Comparison of ENCODE assay signal across 19 cellular contexts in the genomic region with DNA sequence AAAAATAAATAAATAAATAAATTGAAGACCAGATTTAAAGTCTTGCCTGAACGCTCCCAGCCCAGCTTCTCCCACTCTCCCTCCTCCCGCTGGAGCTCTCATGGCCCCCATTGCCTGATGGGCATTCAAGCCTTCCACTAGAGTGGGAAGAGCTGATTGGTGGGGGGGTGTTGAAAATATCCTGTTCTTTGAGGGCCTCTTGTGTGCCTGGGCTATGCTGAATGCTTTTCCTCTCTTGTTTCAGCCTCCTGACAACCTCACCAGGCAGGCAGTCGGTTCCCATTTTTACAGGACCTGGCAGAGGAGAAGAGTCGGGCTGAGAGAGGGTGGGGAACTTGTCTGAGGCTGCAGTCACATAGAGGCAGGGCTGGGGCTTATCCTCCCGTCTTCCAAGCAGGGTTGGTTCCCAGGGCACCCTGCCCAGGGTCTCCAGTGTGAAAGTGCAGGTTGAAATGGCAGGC. TPM values are rescaled to one million over a fixed set of nuclear protein-coding genes. Genes with fewer than 3 reads are reported as not detected.
DNase-seq lines count a peak whose midpoint lies in the region; ATAC-seq, FAIRE-seq and TF ChIP-seq lines count a peak whose summit lies in the region.
"Had no signal": no experiment of that assay in that cellular context is flagged by ENCODE, and none has a peak within 500 bp of the region (broad histone marks: within the 10 kb centered on the region; RNA-seq: fewer than 3 reads in every experiment).

No MANE protein-coding gene starts in this region.

- H4K8ac ChIP-seq in mesenchymal stem cell (ENCODE audit: low read length): peak overlapping the region; percentile 66

- no peaks in the 10 kb centered on the region for H3K79me2 ChIP-seq in astrocyte (ENCODE audit: insufficient read depth, low read length)

- no peaks in the 10 kb centered on the region for H4K20me1 ChIP-seq in astrocyte (ENCODE audit: insufficient read depth, low read length)

- H3K9me3 ChIP-seq in astrocyte (ENCODE audit: insufficient read depth, low read depth, low read length) (no peaks in the 10 kb centered on the region), mesenchymal stem cell (ENCODE audit: control insufficient read depth, low read length) (no peaks in the 10 kb centered on the region), uterus (no peaks in the 10 kb centered on the region)
- no peaks in the 10 kb centered on the region for H3K9me3 ChIP-seq in CD8-positive, alpha-beta memory T cell (ENCODE audit: low read length)
- H3K9me3 ChIP-seq: heart right ventricle, tibial artery had no signal

- H3K4me1 ChIP-seq in astrocyte (ENCODE audit: insufficient read depth, low read length) (peaks cover 5% of the 10 kb centered on the region), mesenchymal stem cell (ENCODE audit: control insufficient read depth, insufficient read depth, low read depth, low read length) (peaks cover 4% of the 10 kb centered on the region), uterus (peaks cover 0 to 10% of the 10 kb centered on the region in 2 donors)
- peaks cover 27% of the 10 kb centered on the region for H3K4me1 ChIP-seq in CD8-positive, alpha-beta memory T cell (ENCODE audit: insufficient read depth, low read length)
- H3K4me1 ChIP-seq: tibial artery had no signal

- H3K4me1 Mint-ChIP-seq in astrocyte (ENCODE audit: low read depth, unreplicated experiment): peaks cover 17% of the 10 kb centered on the region
- H3K4me1 Mint-ChIP-seq in activated naive CD4-positive, alpha-beta T cell treated with anti-CD3 and anti-CD28 coated beads, Interleukin-2, amount 10 ng/mL, durations not matched to agents 7 days and 5 days: peaks cover 32% of the 10 kb centered on the region
- peaks cover 36 to 45% (median 38%) of the 10 kb centered on the region in 3 donors for H3K4me1 Mint-ChIP-seq in CD8-positive, alpha-beta memory T cell

- no peaks in the 10 kb centered on the region for H3K79me1 ChIP-seq in mesenchymal stem cell (replicated peaks; ENCODE audit: low read length, poor library complexity, severe bottlenecking)

- no peak overlapping the region for H2BK120ac ChIP-seq in mesenchymal stem cell (ENCODE audit: low read depth, low read length)

- H3K36me3 Mint-ChIP-seq in astrocyte (ENCODE audit: low read depth, unreplicated experiment): no peaks in the 10 kb centered on the region
- no peaks in the 10 kb centered on the region for H3K36me3 Mint-ChIP-seq in activated naive CD4-positive, alpha-beta T cell treated with anti-CD3 and anti-CD28 coated beads, Interleukin-2, amount 10 ng/mL, durations not matched to agents 7 days and 5 days
- peaks cover 0 to 6% (median 0%) of the 10 kb centered on the region in 3 donors for H3K36me3 Mint-ChIP-seq in CD8-positive, alpha-beta memory T cell

- DNase-seq in Right ventricle myocardium inferior (ENCODE audit: missing footprints) (no peak), left ventricle myocardium superior (no peak), astrocyte (ENCODE audit: low read depth) (no peak), mesenchymal stem cell (no peak), uterus (peak; percentile 43 to 57)
- no peak for DNase-seq in activated naive CD4-positive, alpha-beta T cell treated with anti-CD3 and anti-CD28 coated beads, Interleukin-2, amount 10 ng/mL, durations not matched to agents 7 days and 5 days
- DNase-seq in CD8-positive, alpha-beta memory T cell: no peak
- DNase-seq: activated CD4-positive, alpha-beta T cell treated with anti-CD3 and anti-CD28 coated beads for 48 hours; DMS 273 treated with DMSO at 0.1 percent for 48 hours; heart right ventricle; HFFc6; left colon; NCI-H446; occipital lobe; PC-3; T-helper 17 cell; tibial artery had no signal

- H3K9ac ChIP-seq in astrocyte (ENCODE audit: low read length): no peak overlapping the region
- H3K9ac ChIP-seq in mesenchymal stem cell (ENCODE audit: low read length): no peak overlapping the region

- H3K27me3 Mint-ChIP-seq in astrocyte (ENCODE audit: low read depth, unreplicated experiment): peaks cover 1% of the 10 kb centered on the region
- peaks cover 12% of the 10 kb centered on the region for H3K27me3 Mint-ChIP-seq in activated naive CD4-positive, alpha-beta T cell treated with anti-CD3 and anti-CD28 coated beads, Interleukin-2, amount 10 ng/mL, durations not matched to agents 7 days and 5 days
- H3K27me3 Mint-ChIP-seq in CD8-positive, alpha-beta memory T cell: peaks cover 0 to 2% of the 10 kb centered on the region in 2 donors
- H3K27me3 Mint-ChIP-seq: T-helper 17 cell had no signal

- intact Hi-C loops in Right ventricle myocardium inferior (cut with DNase I): no loop called here
- intact Hi-C loops in left ventricle myocardium superior (cut with micrococcal nuclease): no loop called here
- intact Hi-C loops in uterus (cut with DNase I; ENCODE audit: low total_unique reads): no loop called here

- H3K27ac ChIP-seq in astrocyte (ENCODE audit: low read depth, low read length) (no peak overlapping the region), mesenchymal stem cell (ENCODE audit: low read length, poor library complexity, severe bottlenecking) (no peak overlapping the region), uterus (peak overlapping the region; percentile 66 to 71)
- H3K27ac ChIP-seq in CD8-positive, alpha-beta memory T cell (ENCODE audit: low read depth, low read length): no peak overlapping the region
- H3K27ac ChIP-seq: tibial artery had no signal

- no peak for FAIRE-seq in astrocyte (lab: Jason Lieb, UNC)
- FAIRE-seq: bronchial epithelial cell had no signal

- TF ChIP-seq CTCF in astrocyte (IDR thresholded peaks at IDR 0.05; ENCODE audit: insufficient read depth, low read depth, low read length) (no peak), uterus (IDR thresholded peaks at IDR 0.05) (no peak)

- H3K4ac ChIP-seq in mesenchymal stem cell (ENCODE audit: low read depth in 1 of 2, low read length in 2 of 2): peak overlapping the region in 1 of 2 experiments; percentile 84

- peaks cover 3% of the 10 kb centered on the region for H3K9me3 Mint-ChIP-seq in astrocyte (ENCODE audit: unreplicated experiment)
- peaks cover 5% of the 10 kb centered on the region for H3K9me3 Mint-ChIP-seq in activated naive CD4-positive, alpha-beta T cell treated with anti-CD3 and anti-CD28 coated beads, Interleukin-2, amount 10 ng/mL, durations not matched to agents 7 days and 5 days
- H3K9me3 Mint-ChIP-seq in CD8-positive, alpha-beta memory T cell: no peaks in the 10 kb centered on the region
- H3K9me3 Mint-ChIP-seq: HFFc6 had no signal

- H3K4me3 ChIP-seq in astrocyte (ENCODE audit: insufficient read depth, low read depth, low read length) (no peak overlapping the region), mesenchymal stem cell (ENCODE audit: insufficient read depth in 1 of 2, low read depth in 1 of 2, low read length in 2 of 2) (no peak overlapping the region), uterus (no peak overlapping the region)
- no peak overlapping the region for H3K4me3 ChIP-seq in CD8-positive, alpha-beta memory T cell (ENCODE audit: low read length)
- H3K4me3 ChIP-seq: heart right ventricle, tibial artery had no signal

- TF ChIP-seq POLR2A in uterus (IDR thresholded peaks at IDR 0.05): no peak

- peak overlapping the region; percentile 17 to 81 for H2BK12ac ChIP-seq in mesenchymal stem cell (ENCODE audit: low read length in 2 of 2)

- ATAC-seq in Right ventricle myocardium inferior: peak; percentile 29
- no peak for ATAC-seq in left ventricle myocardium superior
- ATAC-seq in GM21723 (IDR thresholded peaks at IDR 0.05; ENCODE audit: unreplicated experiment): no peak
- ATAC-seq: left colon, PC-3, T-helper 17 cell had no signal

- H2AK5ac ChIP-seq in mesenchymal stem cell (ENCODE audit: low read length, severe bottlenecking): no peak overlapping the region

- no peak overlapping the region for H3K4me3 Mint-ChIP-seq in astrocyte (ENCODE audit: unreplicated experiment)
- no peak overlapping the region for H3K4me3 Mint-ChIP-seq in activated naive CD4-positive, alpha-beta T cell treated with anti-CD3 and anti-CD28 coated beads, Interleukin-2, amount 10 ng/mL, durations not matched to agents 7 days and 5 days
- peak overlapping the region in 1 of 7 donors; percentile 34 for H3K4me3 Mint-ChIP-seq in CD8-positive, alpha-beta memory T cell
- H3K4me3 Mint-ChIP-seq: HFFc6, T-helper 17 cell had no signal

- peak overlapping the region; percentile 44 for H2BK15ac ChIP-seq in mesenchymal stem cell (ENCODE audit: low read depth, poor library complexity, severe bottlenecking)

- H3K36me3 ChIP-seq in astrocyte (ENCODE audit: insufficient read depth, low read length) (no peaks in the 10 kb centered on the region), mesenchymal stem cell (ENCODE audit: control insufficient read depth in 1 of 2, insufficient read depth in 2 of 2, low read depth in 1 of 2, low read length in 2 of 2) (no peaks in the 10 kb centered on the region), uterus (no peaks in the 10 kb centered on the region)
- no peaks in the 10 kb centered on the region for H3K36me3 ChIP-seq in CD8-positive, alpha-beta memory T cell (ENCODE audit: insufficient read depth, low read length)
- H3K36me3 ChIP-seq: heart right ventricle, tibial artery had no signal

- peak overlapping the region; percentile 54 for H4K91ac ChIP-seq in mesenchymal stem cell (ENCODE audit: low read length)

- peak overlapping the region; percentile 47 for H2AFZ ChIP-seq in astrocyte (ENCODE audit: low read depth, low read length)
- H2AFZ ChIP-seq in mesenchymal stem cell (ENCODE audit: low read depth, low read length): peak overlapping the region; percentile 1

- peak overlapping the region; percentile 4 for H3K27ac Mint-ChIP-seq in astrocyte (ENCODE audit: unreplicated experiment)
- no peak overlapping the region for H3K27ac Mint-ChIP-seq in activated naive CD4-positive, alpha-beta T cell treated with anti-CD3 and anti-CD28 coated beads, Interleukin-2, amount 10 ng/mL, durations not matched to agents 7 days and 5 days
- H3K27ac Mint-ChIP-seq in CD8-positive, alpha-beta memory T cell: no peak overlapping the region
- H3K27ac Mint-ChIP-seq: HFFc6, T-helper 17 cell had no signal

- no peak overlapping the region for H3K23ac ChIP-seq in mesenchymal stem cell (ENCODE audit: low read length in 2 of 2)

- CTCF ChIA-PET in activated naive CD4-positive, alpha-beta T cell treated with anti-CD3 and anti-CD28 coated beads, Interleukin-2, amount 10 ng/mL, durations not matched to agents 7 days and 5 days (lab: Charles Lee): no interaction called here
- CTCF ChIA-PET in CD8-positive, alpha-beta memory T cell (lab: Charles Lee): interaction anchor here (1.9 kb wide), 1 partner anchor 19 kb away, joined by 4 read pairs; no protein-coding TSS in a partner anchor

- POLR2A ChIA-PET in CD8-positive, alpha-beta memory T cell (lab: Charles Lee): no interaction called here

- no peaks in the 10 kb centered on the region for H3K27me3 ChIP-seq in astrocyte (ENCODE audit: insufficient read depth, low read length)
- H3K27me3 ChIP-seq in mesenchymal stem cell (ENCODE audit: control insufficient read depth in 1 of 2, insufficient read depth in 1 of 2, low read length in 2 of 2): no peaks in the 10 kb centered on the region
- no peaks in the 10 kb centered on the region for H3K27me3 ChIP-seq in uterus
- H3K27me3 ChIP-seq in CD8-positive, alpha-beta memory T cell (ENCODE audit: insufficient read depth, low read length, poor library complexity, severe bottlenecking): no peaks in the 10 kb centered on the region
- H3K27me3 ChIP-seq: heart right ventricle had no signal

- peak overlapping the region in 1 of 2 experiments; percentile 79 for H3K14ac ChIP-seq in mesenchymal stem cell (ENCODE audit: low read length in 2 of 2)

- no peak overlapping the region for H3K4me2 ChIP-seq in astrocyte (ENCODE audit: low read length)
- peak overlapping the region; percentile 17 for H3K4me2 ChIP-seq in mesenchymal stem cell (ENCODE audit: low read length, poor library complexity, severe bottlenecking)

- H3K18ac ChIP-seq in mesenchymal stem cell (ENCODE audit: low read depth in 1 of 2, low read length in 2 of 2): peak overlapping the region; percentile 45 to 85

- 45% methylated on average over 4 of the region's 5 CpGs for WGBS in mesenchymal stem cell

- H2BK5ac ChIP-seq in mesenchymal stem cell (ENCODE audit: low read depth, low read length, poor library complexity, severe bottlenecking): no peak overlapping the region

RNA-seq across cellular contexts. Expression of a gene that starts 59.2 kb away (rescaled TPM):
- total RNA-seq in Right ventricle myocardium inferior: 53.6 TPM
- total RNA-seq in left ventricle myocardium superior: 57.0 TPM
- 89.8 and 98.6 TPM in 2 replicates for total RNA-seq in astrocyte
- polyA plus RNA-seq in mesenchymal stem cell (2013, experiment 1 of 2): 114 TPM
- polyA plus RNA-seq in mesenchymal stem cell (2013, experiment 2 of 2): 112 TPM
- 100 to 1,000 TPM in 1 of 4 donors, 10 to 100 TPM in 3; 19.7 to 125 (median 31.4) TPM for total RNA-seq in uterus
- 10 to 100 TPM; 41.6 to 52.7 TPM for total RNA-seq in CD8-positive, alpha-beta memory T cell
- 17.6 TPM for polyA plus RNA-seq in CD8-positive, alpha-beta memory T cell

Comparison
In these comparisons a context has a peak if more than half of its experiments do, and no peak if none do; other contexts are left out.
1. DNase-seq: peak in uterus (2 of 2); none in Right ventricle myocardium inferior (single experiment), left ventricle myocardium superior (single experiment), astrocyte (single experiment), mesenchymal stem cell (single experiment), activated naive CD4-positive, alpha-beta T cell treated with anti-CD3 and anti-CD28 coated beads, Interleukin-2, amount 10 ng/mL, durations not matched to agents 7 days and 5 days (single experiment) and CD8-positive, alpha-beta memory T cell (0 of 5).
2. H3K27ac ChIP-seq: peak in uterus (2 of 2); none in astrocyte (single experiment), mesenchymal stem cell (single experiment) and CD8-positive, alpha-beta memory T cell (single experiment).